20 cellular contexts compared by ENCODE assay signal in the genomic region with DNA sequence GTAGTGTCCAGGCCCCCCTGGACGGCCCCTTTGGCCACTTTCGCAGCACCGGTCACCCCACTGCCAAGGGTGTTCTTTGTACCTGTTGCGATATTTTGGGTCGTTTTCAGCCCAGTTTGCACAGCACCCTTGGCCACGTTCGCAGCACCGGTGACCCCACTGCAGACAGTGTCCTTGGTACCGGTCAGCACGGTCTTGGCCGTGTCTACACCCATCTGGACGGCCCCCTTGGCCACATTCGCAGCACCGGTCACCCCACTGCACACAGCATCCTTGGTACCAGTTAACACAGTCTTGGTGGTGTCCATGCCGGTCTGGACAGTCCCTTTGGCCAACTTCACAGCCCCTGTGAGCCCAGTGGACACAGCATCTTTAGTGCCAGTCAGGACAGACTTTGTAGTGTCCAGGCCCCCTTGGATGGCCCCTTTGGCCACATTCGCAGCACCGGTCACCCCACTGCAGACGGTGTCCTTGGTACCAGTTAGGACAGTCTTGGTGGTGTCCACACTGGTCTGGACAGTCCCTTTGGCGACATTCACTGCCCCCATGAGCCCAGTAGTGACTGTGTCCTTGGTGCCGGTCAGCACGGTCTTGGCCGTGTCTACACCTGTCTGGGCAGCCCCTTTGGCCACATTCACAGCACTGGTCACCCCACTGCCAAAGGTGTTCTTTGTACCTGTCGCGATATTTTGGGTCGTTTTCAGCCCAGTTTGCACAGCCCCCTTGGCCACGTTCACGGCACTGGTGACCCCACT. TPM values are rescaled to one million over a fixed set of nuclear protein-coding genes. Genes with fewer than 3 reads are reported as not detected.
"Had no signal": no experiment of that assay in that cellular context is flagged by ENCODE, and none has a peak within 500 bp of the region (broad histone marks: within the 10 kb centered on the region; RNA-seq: fewer than 3 reads in every experiment).

No MANE protein-coding gene starts in this region.

- H2AFZ ChIP-seq: hepatocyte, neural progenitor cell had no signal

- H3K9me3 ChIP-seq: colonic mucosa, esophagus squamous epithelium, lower lobe of right lung, pancreas, sigmoid colon, stomach had no signal

- H3K9ac ChIP-seq: neural progenitor cell had no signal

- H3K79me2 ChIP-seq: hepatocyte had no signal

- FAIRE-seq: kidney, pancreas, small intestine had no signal

- H3K4me3 ChIP-seq: colonic mucosa, esophagus squamous epithelium, hepatocyte, lower lobe of right lung, neural progenitor cell, pancreas, sigmoid colon, stomach had no signal

- H3K27me3 ChIP-seq: colonic mucosa, esophagus squamous epithelium, hepatocyte, pancreas, sigmoid colon, stomach had no signal

- DNase-seq: colonic mucosa; dermis blood vessel endothelial cell; esophagus squamous epithelium; foreskin fibroblast; head of caudate nucleus; kidney; lower lobe of right lung; midbrain; occipital lobe; sigmoid colon; small intestine; stimulated activated CD4-positive, alpha-beta T cell treated with anti-CD3 and anti-CD28 coated beads, Interleukin-12 subunit alpha, Interleukin-12 subunit beta, amount 100 ng/mL, for 4 hours; stimulated activated naive CD4-positive, alpha-beta T cell; stomach; trophoblast cell had no signal

- H3K4me1 ChIP-seq: colonic mucosa, esophagus squamous epithelium, lower lobe of right lung, pancreas had no signal

- H3K4me2 ChIP-seq: hepatocyte, neural progenitor cell had no signal

- ATAC-seq: natural killer cell treated with Interleukin-12 subunit alpha and Interleukin-12 subunit beta and Interleukin-15 and Interleukin-18, amount 100 ng/mL, for 72 hours had no signal

- H3K27ac ChIP-seq: colonic mucosa, esophagus squamous epithelium, hepatocyte, lower lobe of right lung, neural progenitor cell, pancreas, sigmoid colon, stomach had no signal

- H3K36me3 ChIP-seq: colonic mucosa, esophagus squamous epithelium, lower lobe of right lung, neural progenitor cell, pancreas had no signal

RNA-seq across cellular contexts. Expression of gene PLIN4, which starts 6.8 kb away (rescaled TPM):
- total RNA-seq: epithelial cell of proximal tubule; natural killer cell treated with Interleukin-12 subunit alpha and Interleukin-12 subunit beta and Interleukin-15 and Interleukin-18, amount 100 ng/mL, for 72 hours had no signal

RNA-seq across cellular contexts. Expression of gene PLIN5, which starts 23.5 kb away (rescaled TPM):
- total RNA-seq: natural killer cell treated with Interleukin-12 subunit alpha and Interleukin-12 subunit beta and Interleukin-15 and Interleukin-18, amount 100 ng/mL, for 72 hours had no signal

RNA-seq across cellular contexts. Expression of gene LRG1, which starts 28.4 kb away (rescaled TPM):
- total RNA-seq: occipital lobe had no signal

RNA-seq across cellular contexts. Expression of gene SEMA6B, which starts 48.0 kb away (rescaled TPM):
- total RNA-seq: epithelial cell of proximal tubule had no signal
